In genomic region chr1:32755810-32756159, GRCh38 we compare ENCODE assay signal across 13 cellular contexts. TPM values are rescaled to one million over a fixed set of nuclear protein-coding genes. Genes with fewer than 3 reads are reported as not detected.
DNase-seq lines count a peak whose midpoint lies in the region; ATAC-seq and TF ChIP-seq lines count a peak whose summit lies in the region.
"Had no signal": no experiment of that assay in that cellular context is flagged by ENCODE, and none has a peak within 500 bp of the region (broad histone marks: within the 10 kb centered on the region; RNA-seq: fewer than 3 reads in every experiment).

No MANE protein-coding gene starts in this region.

- H3K4me3 Mint-ChIP-seq in natural killer cell, result peak overlapping the region; percentile 17
- H3K4me3 Mint-ChIP-seq in natural killer cell treated with Interleukin-12 subunit alpha and Interleukin-12 subunit beta and Interleukin-15 and Interleukin-18, amount 100 ng/mL, for 72 hours, result no peak overlapping the region

- H3K27ac ChIP-seq in muscle layer of duodenum (ENCODE audit: low read length) (peak overlapping the region; percentile 45), vagina (peak overlapping the region; percentile 84)

- no peak for TF ChIP-seq POLR2A in vagina (IDR thresholded peaks at IDR 0.05)

- no peaks in the 10 kb centered on the region for H3K9me3 Mint-ChIP-seq in natural killer cell
- H3K9me3 Mint-ChIP-seq in natural killer cell treated with Interleukin-12 subunit alpha and Interleukin-12 subunit beta and Interleukin-15 and Interleukin-18, amount 100 ng/mL, for 72 hours, result no peaks in the 10 kb centered on the region

- H3K27me3 ChIP-seq in muscle layer of duodenum (ENCODE audit: low read depth, low read length), result no peaks in the 10 kb centered on the region
- no peaks in the 10 kb centered on the region for H3K27me3 ChIP-seq in vagina

- H3K36me3 Mint-ChIP-seq in natural killer cell, result no peaks in the 10 kb centered on the region
- H3K36me3 Mint-ChIP-seq in natural killer cell treated with Interleukin-12 subunit alpha and Interleukin-12 subunit beta and Interleukin-15 and Interleukin-18, amount 100 ng/mL, for 72 hours, result no peaks in the 10 kb centered on the region

- intact Hi-C loops in natural killer cell (cut with micrococcal nuclease) (no loop called here), vagina (cut with DNase I) (no loop called here)

- H3K4me3 ChIP-seq in epithelial cell of esophagus (ENCODE audit: low read length), result peak overlapping the region; percentile 100
- no peak overlapping the region for H3K4me3 ChIP-seq in muscle layer of duodenum (ENCODE audit: low read depth in 1 of 2, low read length in 2 of 2)
- H3K4me3 ChIP-seq in vagina, result peak overlapping the region in 1 of 2 donors; percentile 78

- no peaks in the 10 kb centered on the region for H3K9me3 ChIP-seq in muscle layer of duodenum (ENCODE audit: control insufficient read depth in 1 of 2, low read length in 2 of 2)
- no peaks in the 10 kb centered on the region for H3K9me3 ChIP-seq in vagina

- H3K27me3 Mint-ChIP-seq in natural killer cell (ENCODE audit: low read depth in 2 of 2), result peaks cover 12 to 13% of the 10 kb centered on the region in 2 donors
- peaks cover 9 to 14% of the 10 kb centered on the region in 2 donors for H3K27me3 Mint-ChIP-seq in natural killer cell treated with Interleukin-12 subunit alpha and Interleukin-12 subunit beta and Interleukin-15 and Interleukin-18, amount 100 ng/mL, for 72 hours

- H3K36me3 ChIP-seq in muscle layer of duodenum (ENCODE audit: control insufficient read depth in 1 of 2, insufficient read depth in 2 of 2, low read length in 2 of 2) (no peaks in the 10 kb centered on the region), vagina (no peaks in the 10 kb centered on the region)

- peaks cover 15 to 23% of the 10 kb centered on the region in 2 donors for H3K4me1 Mint-ChIP-seq in natural killer cell
- peaks cover 16 to 19% of the 10 kb centered on the region in 2 donors for H3K4me1 Mint-ChIP-seq in natural killer cell treated with Interleukin-12 subunit alpha and Interleukin-12 subunit beta and Interleukin-15 and Interleukin-18, amount 100 ng/mL, for 72 hours (ENCODE audit: low read depth in 2 of 2)

- TF ChIP-seq CTCF in natural killer cell (IDR thresholded peaks at IDR 0.05) (no peak), epithelial cell of esophagus (IDR thresholded peaks at IDR 0.05; ENCODE audit: insufficient read depth, low read depth, low read length, missing control alignments) (no peak), vagina (IDR thresholded peaks at IDR 0.05) (no peak)

- DNase-seq in natural killer cell (no peak), epithelial cell of esophagus (ENCODE audit: low read depth) (no peak), vagina (ENCODE audit: extremely low spot score in 2 of 2) (no peak), OCI-M2 (lab: John Stamatoyannopoulos, UW; ENCODE audit: unreplicated experiment) (no peak)
- DNase-seq in natural killer cell treated with Interleukin-12 subunit alpha and Interleukin-12 subunit beta and Interleukin-15 and Interleukin-18, amount 100 ng/mL, for 72 hours (ENCODE audit: low spot score), result no peak
- DNase-seq: 8988T; activated gamma-delta T cell; central memory CD4-positive, alpha-beta T cell; MM.1S; NCI-H524 had no signal

- peak overlapping the region in 1 of 2 donors; percentile 29 for H3K27ac Mint-ChIP-seq in natural killer cell
- H3K27ac Mint-ChIP-seq in natural killer cell treated with Interleukin-12 subunit alpha and Interleukin-12 subunit beta and Interleukin-15 and Interleukin-18, amount 100 ng/mL, for 72 hours, result no peak overlapping the region

- ATAC-seq in natural killer cell (no peak), HG03571 (IDR thresholded peaks at IDR 0.05; ENCODE audit: unreplicated experiment) (no peak), GM21619 (IDR thresholded peaks at IDR 0.05; ENCODE audit: unreplicated experiment) (no peak)
- ATAC-seq in natural killer cell treated with Interleukin-12 subunit alpha and Interleukin-12 subunit beta and Interleukin-15 and Interleukin-18, amount 100 ng/mL, for 72 hours, result no peak

- H3K4me1 ChIP-seq in muscle layer of duodenum (ENCODE audit: control insufficient read depth in 1 of 2, insufficient read depth in 2 of 2, low read length in 2 of 2) (peaks cover 7 to 8% of the 10 kb centered on the region in 2 donors), vagina (peaks cover 69% of the 10 kb centered on the region)

RNA-seq across cellular contexts. Expression of gene SYNC, which starts 53.2 kb away (rescaled TPM):
- total RNA-seq in natural killer cell (not detected), vagina (13.0 TPM)
- not detected for total RNA-seq in natural killer cell treated with Interleukin-12 subunit alpha and Interleukin-12 subunit beta and Interleukin-15 and Interleukin-18, amount 100 ng/mL, for 72 hours

Comparison
In these comparisons a context has a peak if more than half of its experiments do, and no peak if none do; other contexts are left out.
1. RNA of gene SYNC, which starts 53.2 kb away (total RNA-seq): 13.0 TPM in vagina (single experiment); not detected in natural killer cell treated with Interleukin-12 subunit alpha and Interleukin-12 subunit beta and Interleukin-15 and Interleukin-18, amount 100 ng/mL, for 72 hours and not detected in natural killer cell; every median in the first group is over 10 times any median in the second.